ENCODE assay signal across 1 cellular context in genomic region chr13:110136660-110137585, GRCh38.
TF ChIP-seq lines count a peak whose summit lies in the region.

No MANE protein-coding gene starts in this region.

TF ChIP-seq in SK-N-SH treated with all-trans-retinoic acid at 6 μM for 48 hours, 23 proteins besides CTCF, POLR2A, EP300 and RAD21 (continued from another document):
- TF ChIP-seq POU6F1 (CRISPR knock-in tag; IDR thresholded peaks at IDR 0.05; ENCODE audit: borderline replicate concordance, low read depth) (no peak), ZFP3 (CRISPR knock-in tag; IDR thresholded peaks at IDR 0.05) (no peak), SNAI2 (CRISPR knock-in tag; IDR thresholded peaks at IDR 0.05) (no peak), TCF4 (CRISPR knock-in tag; IDR thresholded peaks at IDR 0.05; ENCODE audit: borderline replicate concordance) (no peak)
